ENCODE assay signal across 8 cellular contexts in genomic region chr22:21942407-21942895, GRCh38. TPM values are rescaled to one million over a fixed set of nuclear protein-coding genes. Genes with fewer than 3 reads are reported as not detected.
DNase-seq lines count a peak whose midpoint lies in the region; ATAC-seq and TF ChIP-seq lines count a peak whose summit lies in the region.

No MANE protein-coding gene starts in this region.

- POLR2A ChIA-PET in AG04450 (lab: Yijun Ruan, JAX) = interaction anchor here (0.7 to 1.4 kb wide), 2 partner anchors 20 to 182 kb away, joined by 4 to 5 read pairs; no protein-coding TSS in a partner anchor
- POLR2A ChIA-PET in activated naive CD8-positive, alpha-beta T cell treated with anti-CD3 and anti-CD28 coated beads, Interleukin-2, amount 10 ng/mL, durations not matched to agents 7 days and 5 days (lab: Charles Lee) = interaction anchor here (0.7 to 1.0 kb wide), 3 partner anchors 10 to 167 kb away, joined by 3 read pairs; partner anchors contain the start of gene PPM1F

- no peak for ATAC-seq in activated naive CD8-positive, alpha-beta T cell treated with anti-CD3 and anti-CD28 coated beads, Interleukin-2, amount 10 ng/mL, durations not matched to agents 7 days and 5 days (ENCODE audit: low read depth)
- ATAC-seq in stimulated activated naive CD8-positive, alpha-beta T cell treated with anti-CD3 and anti-CD28 coated beads, Interleukin-15, Interleukin-2, amounts not matched to agents 100 U/mL and 50 U/mL, for 24 hours = peak; percentile 32

- DNase-seq in AG04450 (ENCODE audit: low read depth, low spot score) (peak; percentile 39), right atrium auricular region (ENCODE audit: low spot score) (peak; percentile 94), occipital lobe (lab: John Stamatoyannopoulos, UW) (no peak), GM13976 (ENCODE audit: low spot score) (no peak), NAMALWA (ENCODE audit: low spot score) (no peak)
- DNase-seq in activated naive CD8-positive, alpha-beta T cell treated with anti-CD3 and anti-CD28 coated beads, Interleukin-2, amount 10 ng/mL, durations not matched to agents 7 days and 5 days = no peak
- peak; percentile 45 for DNase-seq in stimulated activated naive CD8-positive, alpha-beta T cell treated with anti-CD3 and anti-CD28 coated beads, Interleukin-15, Interleukin-2, amounts not matched to agents 100 U/mL and 50 U/mL, for 24 hours

- no peaks in the 10 kb centered on the region for H3K9me3 Mint-ChIP-seq in activated naive CD8-positive, alpha-beta T cell treated with anti-CD3 and anti-CD28 coated beads, Interleukin-2, amount 10 ng/mL, durations not matched to agents 7 days and 5 days

- peaks cover 1% of the 10 kb centered on the region for H3K36me3 Mint-ChIP-seq in activated naive CD8-positive, alpha-beta T cell treated with anti-CD3 and anti-CD28 coated beads, Interleukin-2, amount 10 ng/mL, durations not matched to agents 7 days and 5 days

- CTCF ChIA-PET in AG04450 (lab: Charles Lee) = interaction anchor here (1.8 kb wide), 1 partner anchor 10 kb away, joined by 13 read pairs; the partner anchor contains the start of gene PPM1F

- in situ Hi-C loops in GM13976 (cut with MboI; ENCODE audit: low sequenced_read_pairs, unreplicated experiment) = loop anchor here (10.0 kb wide), 1 partner anchor 238 kb away; no protein-coding TSS in a partner anchor

- H3K27ac ChIP-seq in AG04450 (ENCODE audit: low read depth, low read length) = peak overlapping the region; percentile 95
- peak overlapping the region; percentile 57 for H3K27ac ChIP-seq in HUES48 (ENCODE audit: low read depth, low read length)
- H3K27ac ChIP-seq in right atrium auricular region = peak overlapping the region; percentile 94

- H3K27me3 ChIP-seq in AG04450 (ENCODE audit: control insufficient read depth, insufficient read depth, low read length) (no peaks in the 10 kb centered on the region), HUES48 (ENCODE audit: control insufficient read depth, insufficient read depth, low read length) (no peaks in the 10 kb centered on the region), right atrium auricular region (no peaks in the 10 kb centered on the region)

- peaks cover 9% of the 10 kb centered on the region for H3K36me3 ChIP-seq in HUES48 (ENCODE audit: control insufficient read depth, insufficient read depth, low read length)
- H3K36me3 ChIP-seq in right atrium auricular region = peaks cover 26% of the 10 kb centered on the region

- H3K9ac ChIP-seq in HUES48 (ENCODE audit: low read depth, low read length) = no peak overlapping the region

- H3K4me1 Mint-ChIP-seq in activated naive CD8-positive, alpha-beta T cell treated with anti-CD3 and anti-CD28 coated beads, Interleukin-2, amount 10 ng/mL, durations not matched to agents 7 days and 5 days = peaks cover 47% of the 10 kb centered on the region

- H3K27ac Mint-ChIP-seq in activated naive CD8-positive, alpha-beta T cell treated with anti-CD3 and anti-CD28 coated beads, Interleukin-2, amount 10 ng/mL, durations not matched to agents 7 days and 5 days = peak overlapping the region; percentile 23

- H3K4me1 ChIP-seq in HUES48 (ENCODE audit: control insufficient read depth, insufficient read depth, low read length) = peaks cover 10% of the 10 kb centered on the region
- H3K4me1 ChIP-seq in right atrium auricular region = peaks cover 0 to 88% of the 10 kb centered on the region in 2 donors

- H3K9me3 ChIP-seq in AG04450 (ENCODE audit: control insufficient read depth, insufficient read depth, low read length) (no peaks in the 10 kb centered on the region; the same call in 1 of the 2 replicates), HUES48 (ENCODE audit: control insufficient read depth, insufficient read depth, low read length) (no peaks in the 10 kb centered on the region), right atrium auricular region (no peaks in the 10 kb centered on the region)

- H3K4me3 Mint-ChIP-seq in activated naive CD8-positive, alpha-beta T cell treated with anti-CD3 and anti-CD28 coated beads, Interleukin-2, amount 10 ng/mL, durations not matched to agents 7 days and 5 days = no peak overlapping the region

- no peaks in the 10 kb centered on the region for H3K27me3 Mint-ChIP-seq in activated naive CD8-positive, alpha-beta T cell treated with anti-CD3 and anti-CD28 coated beads, Interleukin-2, amount 10 ng/mL, durations not matched to agents 7 days and 5 days

- TF ChIP-seq CTCF in AG04450 (IDR thresholded peaks at IDR 0.05; ENCODE audit: low read depth, low read length) (no peak), right atrium auricular region (IDR thresholded peaks at IDR 0.05) (no peak), GM13976 (IDR thresholded peaks at IDR 0.05; ENCODE audit: borderline replicate concordance, control extremely low read depth, extremely low read depth, insufficient read depth, missing control alignments) (no peak)

- H3K4me3 ChIP-seq in AG04450 (ENCODE audit: low read depth, low read length) (peak overlapping the region; percentile 31; the same call in 1 of the 2 replicates), HUES48 (ENCODE audit: low read depth, low read length) (no peak overlapping the region), right atrium auricular region (peak overlapping the region in 1 of 2 donors; percentile 11)

RNA-seq across cellular contexts. Expression of gene PPM1F, which starts 10.2 kb away (rescaled TPM):
- 17.7 and 21.2 TPM in 2 replicates for polyA plus RNA-seq in AG04450 (2011; rRNA removed)
- polyA minus RNA-seq in AG04450 (2011; rRNA and poly(A)+ RNA removed) = 11.4 and 12.0 TPM in 2 replicates
- 10 to 100 TPM; 19.5 to 21.6 TPM for total RNA-seq in activated naive CD8-positive, alpha-beta T cell treated with anti-CD3 and anti-CD28 coated beads, Interleukin-2, amount 10 ng/mL, durations not matched to agents 7 days and 5 days
- total RNA-seq in right atrium auricular region (10 to 100 TPM; 17.0 to 29.6 TPM), occipital lobe (22.6 TPM)

RNA-seq across cellular contexts. Expression of gene TOP3B, which starts 40.1 kb away (rescaled TPM):
- polyA plus RNA-seq in AG04450 (2011; rRNA removed) = 10.3 and 13.2 TPM in 2 replicates
- polyA minus RNA-seq in AG04450 (2011; rRNA and poly(A)+ RNA removed) = 15.9 and 21.4 TPM in 2 replicates
- 10 to 100 TPM; 45.6 to 56.6 TPM for total RNA-seq in activated naive CD8-positive, alpha-beta T cell treated with anti-CD3 and anti-CD28 coated beads, Interleukin-2, amount 10 ng/mL, durations not matched to agents 7 days and 5 days
- total RNA-seq in right atrium auricular region = 10 to 100 TPM; 11.5 to 12.3 TPM
- 13.4 TPM for total RNA-seq in occipital lobe

Comparison
In these comparisons a context has a peak if more than half of its experiments do, and no peak if none do; other contexts are left out.
1. DNase-seq: peak in AG04450 (single experiment), right atrium auricular region (single experiment) and stimulated activated naive CD8-positive, alpha-beta T cell treated with anti-CD3 and anti-CD28 coated beads, Interleukin-15, Interleukin-2, amounts not matched to agents 100 U/mL and 50 U/mL, for 24 hours (single experiment); none in activated naive CD8-positive, alpha-beta T cell treated with anti-CD3 and anti-CD28 coated beads, Interleukin-2, amount 10 ng/mL, durations not matched to agents 7 days and 5 days (single experiment), occipital lobe (single experiment), GM13976 (single experiment) and NAMALWA (single experiment).
2. Peak in every context shown above with its lines, with median percentiles within 50 percentile points of each other: H3K27ac ChIP-seq.